In genomic region chr17:45290269-45290765, GRCh38 we compare ENCODE assay signal across 12 cellular contexts. TPM values are rescaled to one million over a fixed set of nuclear protein-coding genes. Genes with fewer than 3 reads are reported as not detected.
DNase-seq lines count a peak whose midpoint lies in the region; ATAC-seq, FAIRE-seq and TF ChIP-seq lines count a peak whose summit lies in the region.
"Had no signal": no experiment of that assay in that cellular context is flagged by ENCODE, and none has a peak within 500 bp of the region (broad histone marks: within the 10 kb centered on the region; RNA-seq: fewer than 3 reads in every experiment).

No MANE protein-coding gene starts in this region.

- H3K4me1 Mint-ChIP-seq in CD4-positive, alpha-beta T cell (ENCODE audit: low read depth) = peaks cover 35% of the 10 kb centered on the region
- peaks cover 36% of the 10 kb centered on the region for H3K4me1 Mint-ChIP-seq in activated naive CD8-positive, alpha-beta T cell treated with anti-CD3 and anti-CD28 coated beads, Interleukin-2, amount 10 ng/mL, durations not matched to agents 7 days and 5 days
- H3K4me1 Mint-ChIP-seq in natural killer cell = peaks cover 37 to 48% of the 10 kb centered on the region in 2 donors

- H3K27me3 ChIP-seq in CD4-positive, alpha-beta T cell (ENCODE audit: control insufficient read depth, insufficient read depth, low read length) = no peaks in the 10 kb centered on the region

- no peak for TF ChIP-seq RAD21 in A549 (conservative IDR thresholded peaks at IDR 0.05 in 1 of 2, IDR thresholded peaks at IDR 0.05 in 1 of 2)

- WGBS in A549 (ENCODE audit: missing lambda C conversion rate) = 95% methylated on average over 11 of the region's 11 CpGs

- no peak for DNase-seq in A549 (ENCODE audit: low read depth in 1 of 2, low spot score in 1 of 2)
- DNase-seq in CD4-positive, alpha-beta T cell = no peak
- DNase-seq in activated naive CD8-positive, alpha-beta T cell treated with anti-CD3 and anti-CD28 coated beads, Interleukin-2, amount 10 ng/mL, durations not matched to agents 7 days and 5 days = no peak
- no peak for DNase-seq in natural killer cell
- no peak for DNase-seq in urothelium cell line (ENCODE audit: low spot score)
- DNase-seq in NCI-H2196 treated with DMSO at 0.1 percent for 48 hours (lab: John Stamatoyannopoulos, UW; ENCODE audit: unreplicated experiment) = no peak
- DNase-seq: NCI-H446 treated with DMSO at 0.1 percent for 48 hours; PC-3; stimulated activated CD4-positive, alpha-beta T cell treated with anti-CD3 and anti-CD28 coated beads, Interleukin-2, amount 100 ng/mL, for 48 hours; stimulated activated naive CD4-positive, alpha-beta T cell treated with Interleukin-2 at 50 U/mL for 16 hours had no signal

- TF ChIP-seq CTCF in A549 (IDR thresholded peaks at IDR 0.05) (no peak), natural killer cell (IDR thresholded peaks at IDR 0.05) (no peak)
- no peak for TF ChIP-seq CTCF in CD4-positive, alpha-beta T cell (IDR thresholded peaks at IDR 0.05)

- intact Hi-C loops in CD4-positive, alpha-beta T cell (cut with DNase I, micrococcal nuclease) = no loop called here
- intact Hi-C loops in natural killer cell (cut with micrococcal nuclease) = no loop called here

- H3K36me3 Mint-ChIP-seq in CD4-positive, alpha-beta T cell (ENCODE audit: low read depth) = peaks cover 70% of the 10 kb centered on the region
- H3K36me3 Mint-ChIP-seq in activated naive CD8-positive, alpha-beta T cell treated with anti-CD3 and anti-CD28 coated beads, Interleukin-2, amount 10 ng/mL, durations not matched to agents 7 days and 5 days = peaks cover 13% of the 10 kb centered on the region
- no peaks in the 10 kb centered on the region for H3K36me3 Mint-ChIP-seq in natural killer cell

- TF ChIP-seq POLR2A in A549 (IDR thresholded peaks at IDR 0.05; ENCODE audit: low read length) = no peak

- peak overlapping the region; percentile 75 for H3K27ac Mint-ChIP-seq in CD4-positive, alpha-beta T cell
- peak overlapping the region; percentile 61 for H3K27ac Mint-ChIP-seq in activated naive CD8-positive, alpha-beta T cell treated with anti-CD3 and anti-CD28 coated beads, Interleukin-2, amount 10 ng/mL, durations not matched to agents 7 days and 5 days
- H3K27ac Mint-ChIP-seq in natural killer cell = peak overlapping the region; percentile 65 to 78

- no peaks in the 10 kb centered on the region for H3K9me3 ChIP-seq in A549
- no peaks in the 10 kb centered on the region for H3K9me3 ChIP-seq in CD4-positive, alpha-beta T cell (ENCODE audit: control insufficient read depth, low read length)

- no peak for TF ChIP-seq EP300 in A549 (IDR thresholded peaks at IDR 0.05)

- no peak overlapping the region for H3K4me3 Mint-ChIP-seq in CD4-positive, alpha-beta T cell
- no peak overlapping the region for H3K4me3 Mint-ChIP-seq in activated naive CD8-positive, alpha-beta T cell treated with anti-CD3 and anti-CD28 coated beads, Interleukin-2, amount 10 ng/mL, durations not matched to agents 7 days and 5 days
- no peak overlapping the region for H3K4me3 Mint-ChIP-seq in natural killer cell

- ATAC-seq in A549 (no peak), natural killer cell (no peak), GM18498 (IDR thresholded peaks at IDR 0.05; ENCODE audit: unreplicated experiment) (no peak)
- no peak for ATAC-seq in CD4-positive, alpha-beta T cell (ENCODE audit: poor library complexity)
- ATAC-seq in activated naive CD8-positive, alpha-beta T cell treated with anti-CD3 and anti-CD28 coated beads, Interleukin-2, amount 10 ng/mL, durations not matched to agents 7 days and 5 days (ENCODE audit: low read depth) = no peak
- ATAC-seq: PC-3 had no signal

- H3K27ac ChIP-seq in A549 = peak overlapping the region; percentile 90 to 92
- no peak overlapping the region for H3K27ac ChIP-seq in CD4-positive, alpha-beta T cell (ENCODE audit: low read depth, low read length)

- H3K4me3 ChIP-seq in A549 = no peak overlapping the region

- no peak overlapping the region for H3K4me2 ChIP-seq in A549

- CTCF ChIA-PET in A549 (lab: Yijun Ruan, JAX) = interaction anchor here (0.8 to 34.8 kb wide), 9 partner anchors 19 to 155 kb away, joined by 3 to 1120 read pairs (median 6); partner anchors contain the start of genes ACBD4 and MAP3K14
- CTCF ChIA-PET in CD4-positive, alpha-beta T cell (lab: Charles Lee) = interaction anchor here (1.0 kb wide), 1 partner anchor 13 kb away, joined by 3 read pairs; no protein-coding TSS in a partner anchor

- FAIRE-seq in A549 (lab: Jason Lieb, UNC) (no peak), urothelium cell line (lab: Jason Lieb, UNC) (no peak)
- FAIRE-seq: astrocyte had no signal

- H3K27me3 Mint-ChIP-seq in CD4-positive, alpha-beta T cell = no peaks in the 10 kb centered on the region
- no peaks in the 10 kb centered on the region for H3K27me3 Mint-ChIP-seq in activated naive CD8-positive, alpha-beta T cell treated with anti-CD3 and anti-CD28 coated beads, Interleukin-2, amount 10 ng/mL, durations not matched to agents 7 days and 5 days
- no peaks in the 10 kb centered on the region for H3K27me3 Mint-ChIP-seq in natural killer cell (ENCODE audit: low read depth in 2 of 2)

- H3K9me3 Mint-ChIP-seq in CD4-positive, alpha-beta T cell = no peaks in the 10 kb centered on the region
- H3K9me3 Mint-ChIP-seq in activated naive CD8-positive, alpha-beta T cell treated with anti-CD3 and anti-CD28 coated beads, Interleukin-2, amount 10 ng/mL, durations not matched to agents 7 days and 5 days = no peaks in the 10 kb centered on the region
- no peaks in the 10 kb centered on the region for H3K9me3 Mint-ChIP-seq in natural killer cell

- POLR2A ChIA-PET in A549 (lab: Yijun Ruan, JAX) = interaction anchor here (2.1 kb wide), 1 partner anchor 27 kb away, joined by 4 read pairs; the partner anchor contains the start of gene MAP3K14
- POLR2A ChIA-PET in CD4-positive, alpha-beta T cell (lab: Charles Lee) = interaction anchor here (0.5 to 1.6 kb wide), 2 partner anchors 22 to 139 kb away, joined by 3 read pairs; no protein-coding TSS in a partner anchor
- POLR2A ChIA-PET in activated naive CD8-positive, alpha-beta T cell treated with anti-CD3 and anti-CD28 coated beads, Interleukin-2, amount 10 ng/mL, durations not matched to agents 7 days and 5 days (lab: Charles Lee) = interaction anchor here (1.2 to 1.3 kb wide), 2 partner anchors 12 to 27 kb away, joined by 3 read pairs; partner anchors contain the start of gene MAP3K14

- peaks cover 64% of the 10 kb centered on the region for H3K4me1 ChIP-seq in A549

TF ChIP-seq in A549, 52 proteins besides CTCF, POLR2A, EP300 and RAD21:
- TF ChIP-seq JUN (IDR thresholded peaks at IDR 0.05) = 0 out of 5 replicates have a peak, but pooled peaks of 1 of the 2 experiments have one; percentile 19
- TF ChIP-seq MAZ (IDR thresholded peaks at IDR 0.05; ENCODE audit: borderline replicate concordance, low read depth, low read length) = no peak

RNA-seq across cellular contexts. Expression of gene MAP3K14, which starts 26.5 kb away (rescaled TPM):
- 9.1 and 10.9 TPM in 2 replicates for polyA plus RNA-seq in A549 (2011; rRNA removed)
- polyA plus RNA-seq in A549 (2012; cell fraction: cytosol; rRNA removed) = 39.9 and 49.0 TPM in 2 replicates
- 142 and 168 TPM in 2 replicates for polyA plus RNA-seq in A549 (2012; cell fraction: nucleus; rRNA removed)
- 30.7 to 53.6 TPM (median 34.5 TPM) in 3 replicates for polyA plus RNA-seq in A549 (2017; fragmentation: RNase III; extraction: RNeasy Plus Mini Kit Qiagen cat#74134 plus additional on column Dnase treatment)
- 12.0 and 13.0 TPM in 2 replicates for polyA minus RNA-seq in A549 (2011; rRNA and poly(A)+ RNA removed)
- 10 to 100 TPM; 41.4 to 46.5 TPM for total RNA-seq in CD4-positive, alpha-beta T cell
- 10 to 100 TPM; 25.9 to 33.7 TPM for total RNA-seq in activated naive CD8-positive, alpha-beta T cell treated with anti-CD3 and anti-CD28 coated beads, Interleukin-2, amount 10 ng/mL, durations not matched to agents 7 days and 5 days
- 10 to 100 TPM; 28.0 to 31.9 (median 31.6) TPM for total RNA-seq in natural killer cell

RNA-seq across cellular contexts. Expression of gene SPATA32, which starts 28.4 kb away (rescaled TPM):
- 0.05 and 0.08 TPM in 2 replicates for polyA plus RNA-seq in A549 (2011; rRNA removed)
- 0.09 and 0.16 TPM in 2 replicates for polyA plus RNA-seq in A549 (2012; cell fraction: cytosol; rRNA removed)
- 0.40 and 0.54 TPM in 2 replicates for polyA plus RNA-seq in A549 (2012; cell fraction: nucleus; rRNA removed)
- polyA plus RNA-seq in A549 (2017; fragmentation: RNase III; extraction: RNeasy Plus Mini Kit Qiagen cat#74134 plus additional on column Dnase treatment) = 0.09 to 0.25 TPM (median 0.21 TPM) in 3 replicates
- not detected in 2 replicates for polyA minus RNA-seq in A549 (2011; rRNA and poly(A)+ RNA removed)
- total RNA-seq in CD4-positive, alpha-beta T cell = under 1 TPM; 0.20 to 0.27 TPM
- under 1 TPM; 0.53 to 0.65 TPM for total RNA-seq in activated naive CD8-positive, alpha-beta T cell treated with anti-CD3 and anti-CD28 coated beads, Interleukin-2, amount 10 ng/mL, durations not matched to agents 7 days and 5 days
- under 1 TPM in 1 of 3 donors, not detected in 2; 0.43 TPM for total RNA-seq in natural killer cell
- total RNA-seq: astrocyte, PC-3 had no signal
